ENCODE assay signal across 1 cellular context in the genomic region with DNA sequence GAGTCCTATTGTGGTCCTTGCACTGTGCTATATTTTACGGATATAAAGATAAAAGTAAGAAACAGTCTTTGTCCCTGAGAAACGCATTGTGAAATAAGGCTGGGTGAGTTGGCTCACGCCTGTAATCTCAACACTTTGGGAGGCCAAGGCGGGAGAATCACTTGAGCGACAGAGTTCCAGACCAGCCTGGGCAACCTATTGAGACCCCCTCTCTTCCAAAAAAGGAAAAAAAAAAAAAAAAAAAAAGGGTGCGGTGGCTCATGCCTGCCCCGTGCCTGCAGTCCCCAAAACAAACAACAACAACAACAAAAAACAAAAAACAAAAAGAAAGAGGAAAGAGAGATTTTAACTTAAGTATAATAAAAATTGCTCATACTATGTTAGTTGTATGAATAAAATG.
TF ChIP-seq lines count a peak whose summit lies in the region.

No MANE protein-coding gene starts in this region.

TF ChIP-seq in K562, 482 proteins besides CTCF, POLR2A, EP300 and RAD21 (continued from another document and continues in another):
- TF ChIP-seq CHAMP1 (IDR thresholded peaks at IDR 0.05) (no peak), MTA3 (IDR thresholded peaks at IDR 0.05; ENCODE audit: borderline replicate concordance) (no peak), KLF1 (tag; IDR thresholded peaks at IDR 0.05) (no peak), PHF8 (IDR thresholded peaks at IDR 0.05; ENCODE audit: borderline replicate concordance, low read length) (no peak), FOXA1 (IDR thresholded peaks at IDR 0.05; ENCODE audit: borderline replicate concordance) (no peak), ARID1B (IDR thresholded peaks at IDR 0.05) (no peak), GTF2E2 (tag; IDR thresholded peaks at IDR 0.05) (0 out of 2 replicates have a peak, but pooled peaks have one; percentile 55), ZNF41 (CRISPR knock-in tag; conservative IDR thresholded peaks at IDR 0.05) (no peak), GATAD2A (IDR thresholded peaks at IDR 0.05) (no peak), PYGO2 (tag; IDR thresholded peaks at IDR 0.05) (no peak), IRF1 (CRISPR knock-in tag; IDR thresholded peaks at IDR 0.05; ENCODE audit: borderline replicate concordance) (no peak), GTF2F1 (IDR thresholded peaks at IDR 0.05; ENCODE audit: low read depth, low read length) (no peak), KLF10 (CRISPR knock-in tag; IDR thresholded peaks at IDR 0.05) (no peak), STAT5A (IDR thresholded peaks at IDR 0.05; ENCODE audit: borderline replicate concordance, low read length) (no peak), AFF1 (IDR thresholded peaks at IDR 0.05; ENCODE audit: low read depth in 1 of 2, partially characterized antibody in 2 of 2) (no peak), CEBPG (CRISPR knock-in tag; IDR thresholded peaks at IDR 0.05) (0 out of 2 replicates have a peak, but pooled peaks have one; percentile 34), CEBPG (tag; conservative IDR thresholded peaks at IDR 0.05 in 1 of 2, IDR thresholded peaks at IDR 0.05 in 1 of 2) (peak in 1 of 2 experiments; percentile 61; a peak in 3 of 4 replicates), PTTG1 (tag; IDR thresholded peaks at IDR 0.05; ENCODE audit: low read depth) (no peak), ZNF644 (tag; IDR thresholded peaks at IDR 0.05; ENCODE audit: low read depth) (0 out of 2 replicates have a peak, but pooled peaks have one; percentile 35), NCOA2 (IDR thresholded peaks at IDR 0.05; ENCODE audit: partially characterized antibody in 2 of 2) (no peak)
- TF ChIP-seq, protein P1, sequence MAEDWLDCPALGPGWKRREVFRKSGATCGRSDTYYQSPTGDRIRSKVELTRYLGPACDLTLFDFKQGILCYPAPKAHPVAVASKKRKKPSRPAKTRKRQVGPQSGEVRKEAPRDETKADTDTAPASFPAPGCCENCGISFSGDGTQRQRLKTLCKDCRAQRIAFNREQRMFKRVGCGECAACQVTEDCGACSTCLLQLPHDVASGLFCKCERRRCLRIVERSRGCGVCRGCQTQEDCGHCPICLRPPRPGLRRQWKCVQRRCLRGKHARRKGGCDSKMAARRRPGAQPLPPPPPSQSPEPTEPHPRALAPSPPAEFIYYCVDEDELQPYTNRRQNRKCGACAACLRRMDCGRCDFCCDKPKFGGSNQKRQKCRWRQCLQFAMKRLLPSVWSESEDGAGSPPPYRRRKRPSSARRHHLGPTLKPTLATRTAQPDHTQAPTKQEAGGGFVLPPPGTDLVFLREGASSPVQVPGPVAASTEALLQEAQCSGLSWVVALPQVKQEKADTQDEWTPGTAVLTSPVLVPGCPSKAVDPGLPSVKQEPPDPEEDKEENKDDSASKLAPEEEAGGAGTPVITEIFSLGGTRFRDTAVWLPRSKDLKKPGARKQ (CRISPR knock-in tag; IDR thresholded peaks at IDR 0.05): no peak
- TF ChIP-seq, protein P2, sequence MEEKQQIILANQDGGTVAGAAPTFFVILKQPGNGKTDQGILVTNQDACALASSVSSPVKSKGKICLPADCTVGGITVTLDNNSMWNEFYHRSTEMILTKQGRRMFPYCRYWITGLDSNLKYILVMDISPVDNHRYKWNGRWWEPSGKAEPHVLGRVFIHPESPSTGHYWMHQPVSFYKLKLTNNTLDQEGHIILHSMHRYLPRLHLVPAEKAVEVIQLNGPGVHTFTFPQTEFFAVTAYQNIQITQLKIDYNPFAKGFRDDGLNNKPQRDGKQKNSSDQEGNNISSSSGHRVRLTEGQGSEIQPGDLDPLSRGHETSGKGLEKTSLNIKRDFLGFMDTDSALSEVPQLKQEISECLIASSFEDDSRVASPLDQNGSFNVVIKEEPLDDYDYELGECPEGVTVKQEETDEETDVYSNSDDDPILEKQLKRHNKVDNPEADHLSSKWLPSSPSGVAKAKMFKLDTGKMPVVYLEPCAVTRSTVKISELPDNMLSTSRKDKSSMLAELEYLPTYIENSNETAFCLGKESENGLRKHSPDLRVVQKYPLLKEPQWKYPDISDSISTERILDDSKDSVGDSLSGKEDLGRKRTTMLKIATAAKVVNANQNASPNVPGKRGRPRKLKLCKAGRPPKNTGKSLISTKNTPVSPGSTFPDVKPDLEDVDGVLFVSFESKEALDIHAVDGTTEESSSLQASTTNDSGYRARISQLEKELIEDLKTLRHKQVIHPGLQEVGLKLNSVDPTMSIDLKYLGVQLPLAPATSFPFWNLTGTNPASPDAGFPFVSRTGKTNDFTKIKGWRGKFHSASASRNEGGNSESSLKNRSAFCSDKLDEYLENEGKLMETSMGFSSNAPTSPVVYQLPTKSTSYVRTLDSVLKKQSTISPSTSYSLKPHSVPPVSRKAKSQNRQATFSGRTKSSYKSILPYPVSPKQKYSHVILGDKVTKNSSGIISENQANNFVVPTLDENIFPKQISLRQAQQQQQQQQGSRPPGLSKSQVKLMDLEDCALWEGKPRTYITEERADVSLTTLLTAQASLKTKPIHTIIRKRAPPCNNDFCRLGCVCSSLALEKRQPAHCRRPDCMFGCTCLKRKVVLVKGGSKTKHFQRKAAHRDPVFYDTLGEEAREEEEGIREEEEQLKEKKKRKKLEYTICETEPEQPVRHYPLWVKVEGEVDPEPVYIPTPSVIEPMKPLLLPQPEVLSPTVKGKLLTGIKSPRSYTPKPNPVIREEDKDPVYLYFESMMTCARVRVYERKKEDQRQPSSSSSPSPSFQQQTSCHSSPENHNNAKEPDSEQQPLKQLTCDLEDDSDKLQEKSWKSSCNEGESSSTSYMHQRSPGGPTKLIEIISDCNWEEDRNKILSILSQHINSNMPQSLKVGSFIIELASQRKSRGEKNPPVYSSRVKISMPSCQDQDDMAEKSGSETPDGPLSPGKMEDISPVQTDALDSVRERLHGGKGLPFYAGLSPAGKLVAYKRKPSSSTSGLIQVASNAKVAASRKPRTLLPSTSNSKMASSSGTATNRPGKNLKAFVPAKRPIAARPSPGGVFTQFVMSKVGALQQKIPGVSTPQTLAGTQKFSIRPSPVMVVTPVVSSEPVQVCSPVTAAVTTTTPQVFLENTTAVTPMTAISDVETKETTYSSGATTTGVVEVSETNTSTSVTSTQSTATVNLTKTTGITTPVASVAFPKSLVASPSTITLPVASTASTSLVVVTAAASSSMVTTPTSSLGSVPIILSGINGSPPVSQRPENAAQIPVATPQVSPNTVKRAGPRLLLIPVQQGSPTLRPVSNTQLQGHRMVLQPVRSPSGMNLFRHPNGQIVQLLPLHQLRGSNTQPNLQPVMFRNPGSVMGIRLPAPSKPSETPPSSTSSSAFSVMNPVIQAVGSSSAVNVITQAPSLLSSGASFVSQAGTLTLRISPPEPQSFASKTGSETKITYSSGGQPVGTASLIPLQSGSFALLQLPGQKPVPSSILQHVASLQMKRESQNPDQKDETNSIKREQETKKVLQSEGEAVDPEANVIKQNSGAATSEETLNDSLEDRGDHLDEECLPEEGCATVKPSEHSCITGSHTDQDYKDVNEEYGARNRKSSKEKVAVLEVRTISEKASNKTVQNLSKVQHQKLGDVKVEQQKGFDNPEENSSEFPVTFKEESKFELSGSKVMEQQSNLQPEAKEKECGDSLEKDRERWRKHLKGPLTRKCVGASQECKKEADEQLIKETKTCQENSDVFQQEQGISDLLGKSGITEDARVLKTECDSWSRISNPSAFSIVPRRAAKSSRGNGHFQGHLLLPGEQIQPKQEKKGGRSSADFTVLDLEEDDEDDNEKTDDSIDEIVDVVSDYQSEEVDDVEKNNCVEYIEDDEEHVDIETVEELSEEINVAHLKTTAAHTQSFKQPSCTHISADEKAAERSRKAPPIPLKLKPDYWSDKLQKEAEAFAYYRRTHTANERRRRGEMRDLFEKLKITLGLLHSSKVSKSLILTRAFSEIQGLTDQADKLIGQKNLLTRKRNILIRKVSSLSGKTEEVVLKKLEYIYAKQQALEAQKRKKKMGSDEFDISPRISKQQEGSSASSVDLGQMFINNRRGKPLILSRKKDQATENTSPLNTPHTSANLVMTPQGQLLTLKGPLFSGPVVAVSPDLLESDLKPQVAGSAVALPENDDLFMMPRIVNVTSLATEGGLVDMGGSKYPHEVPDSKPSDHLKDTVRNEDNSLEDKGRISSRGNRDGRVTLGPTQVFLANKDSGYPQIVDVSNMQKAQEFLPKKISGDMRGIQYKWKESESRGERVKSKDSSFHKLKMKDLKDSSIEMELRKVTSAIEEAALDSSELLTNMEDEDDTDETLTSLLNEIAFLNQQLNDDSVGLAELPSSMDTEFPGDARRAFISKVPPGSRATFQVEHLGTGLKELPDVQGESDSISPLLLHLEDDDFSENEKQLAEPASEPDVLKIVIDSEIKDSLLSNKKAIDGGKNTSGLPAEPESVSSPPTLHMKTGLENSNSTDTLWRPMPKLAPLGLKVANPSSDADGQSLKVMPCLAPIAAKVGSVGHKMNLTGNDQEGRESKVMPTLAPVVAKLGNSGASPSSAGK (IDR thresholded peaks at IDR 0.05): no peak
- TF ChIP-seq, protein P3, sequence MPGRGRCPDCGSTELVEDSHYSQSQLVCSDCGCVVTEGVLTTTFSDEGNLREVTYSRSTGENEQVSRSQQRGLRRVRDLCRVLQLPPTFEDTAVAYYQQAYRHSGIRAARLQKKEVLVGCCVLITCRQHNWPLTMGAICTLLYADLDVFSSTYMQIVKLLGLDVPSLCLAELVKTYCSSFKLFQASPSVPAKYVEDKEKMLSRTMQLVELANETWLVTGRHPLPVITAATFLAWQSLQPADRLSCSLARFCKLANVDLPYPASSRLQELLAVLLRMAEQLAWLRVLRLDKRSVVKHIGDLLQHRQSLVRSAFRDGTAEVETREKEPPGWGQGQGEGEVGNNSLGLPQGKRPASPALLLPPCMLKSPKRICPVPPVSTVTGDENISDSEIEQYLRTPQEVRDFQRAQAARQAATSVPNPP (IDR thresholded peaks at IDR 0.05; ENCODE audit: borderline replicate concordance, insufficient read depth, insufficient read length): no peak
- TF ChIP-seq, protein P4, sequence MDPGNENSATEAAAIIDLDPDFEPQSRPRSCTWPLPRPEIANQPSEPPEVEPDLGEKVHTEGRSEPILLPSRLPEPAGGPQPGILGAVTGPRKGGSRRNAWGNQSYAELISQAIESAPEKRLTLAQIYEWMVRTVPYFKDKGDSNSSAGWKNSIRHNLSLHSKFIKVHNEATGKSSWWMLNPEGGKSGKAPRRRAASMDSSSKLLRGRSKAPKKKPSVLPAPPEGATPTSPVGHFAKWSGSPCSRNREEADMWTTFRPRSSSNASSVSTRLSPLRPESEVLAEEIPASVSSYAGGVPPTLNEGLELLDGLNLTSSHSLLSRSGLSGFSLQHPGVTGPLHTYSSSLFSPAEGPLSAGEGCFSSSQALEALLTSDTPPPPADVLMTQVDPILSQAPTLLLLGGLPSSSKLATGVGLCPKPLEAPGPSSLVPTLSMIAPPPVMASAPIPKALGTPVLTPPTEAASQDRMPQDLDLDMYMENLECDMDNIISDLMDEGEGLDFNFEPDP (CRISPR knock-in tag; IDR thresholded peaks at IDR 0.05): no peak
- TF ChIP-seq, protein P5, sequence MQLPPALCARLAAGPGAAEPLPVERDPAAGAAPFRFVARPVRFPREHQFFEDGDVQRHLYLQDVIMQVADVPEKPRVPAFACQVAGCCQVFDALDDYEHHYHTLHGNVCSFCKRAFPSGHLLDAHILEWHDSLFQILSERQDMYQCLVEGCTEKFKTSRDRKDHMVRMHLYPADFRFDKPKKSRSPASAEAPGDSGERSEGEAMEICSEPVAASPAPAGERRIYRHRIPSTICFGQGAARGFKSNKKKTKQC (CRISPR knock-in tag; IDR thresholded peaks at IDR 0.05): no peak
- TF ChIP-seq, protein P6, sequence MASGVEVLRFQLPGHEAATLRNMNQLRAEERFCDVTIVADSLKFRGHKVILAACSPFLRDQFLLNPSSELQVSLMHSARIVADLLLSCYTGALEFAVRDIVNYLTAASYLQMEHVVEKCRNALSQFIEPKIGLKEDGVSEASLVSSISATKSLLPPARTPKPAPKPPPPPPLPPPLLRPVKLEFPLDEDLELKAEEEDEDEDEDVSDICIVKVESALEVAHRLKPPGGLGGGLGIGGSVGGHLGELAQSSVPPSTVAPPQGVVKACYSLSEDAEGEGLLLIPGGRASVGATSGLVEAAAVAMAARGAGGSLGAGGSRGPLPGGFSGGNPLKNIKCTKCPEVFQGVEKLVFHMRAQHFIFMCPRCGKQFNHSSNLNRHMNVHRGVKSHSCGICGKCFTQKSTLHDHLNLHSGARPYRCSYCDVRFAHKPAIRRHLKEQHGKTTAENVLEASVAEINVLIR (CRISPR knock-in tag; IDR thresholded peaks at IDR 0.05): no peak
